Comparison of ENCODE assay signal across 12 cellular contexts in the genomic region with DNA sequence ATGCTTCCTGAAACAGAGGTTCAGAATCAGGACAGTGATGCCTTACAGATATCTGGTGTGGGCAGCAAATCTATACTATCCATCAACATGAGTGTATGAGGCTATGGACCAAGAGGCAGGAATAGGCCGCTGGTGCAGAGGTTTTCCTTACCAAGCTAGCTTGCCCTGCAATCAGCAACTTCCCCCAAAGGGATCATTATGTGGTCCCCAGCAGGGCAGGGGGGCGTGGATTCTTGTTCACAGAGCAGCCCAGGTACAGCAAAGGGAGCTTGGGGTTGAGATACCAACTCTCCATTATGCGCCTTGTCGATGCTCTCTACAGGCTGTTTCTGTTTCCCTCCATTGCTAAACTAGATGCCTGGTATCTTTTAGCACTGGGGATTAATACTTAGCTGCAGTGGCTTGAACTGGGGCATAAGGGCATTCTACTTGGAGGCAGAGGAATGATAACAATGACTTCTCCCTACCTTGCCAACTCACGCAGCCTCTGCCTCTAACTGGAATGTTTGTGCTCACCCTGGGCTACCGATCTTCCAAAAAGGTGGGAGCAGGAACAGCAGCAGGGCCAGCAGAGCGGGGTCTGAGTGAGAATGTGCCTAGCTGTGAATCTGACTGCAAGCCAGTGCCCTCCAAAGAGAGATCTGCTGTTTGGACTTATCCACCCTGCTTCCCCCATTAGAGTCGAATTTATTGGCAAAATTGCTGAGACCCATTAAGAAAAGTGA. TPM values are rescaled to one million over a fixed set of nuclear protein-coding genes. Genes with fewer than 3 reads are reported as not detected.
DNase-seq lines count a peak whose midpoint lies in the region; ATAC-seq and TF ChIP-seq lines count a peak whose summit lies in the region.
"Had no signal": no experiment of that assay in that cellular context is flagged by ENCODE, and none has a peak within 500 bp of the region (broad histone marks: within the 10 kb centered on the region; RNA-seq: fewer than 3 reads in every experiment).

No MANE protein-coding gene starts in this region.

- no peak for DNase-seq in CD14-positive monocyte (ENCODE audit: low spot score)
- DNase-seq in Jurkat, Clone E6-1 (ENCODE audit: low read depth, low spot score), result no peak
- DNase-seq in effector memory CD8-positive, alpha-beta T cell, result no peak
- DNase-seq in neuronal stem cell (ENCODE audit: low spot score), result no peak
- DNase-seq in transverse colon, result no peak
- DNase-seq in UCSD-AML1 (lab: John Stamatoyannopoulos, UW; ENCODE audit: unreplicated experiment), result no peak
- DNase-seq in activated CD8-positive, alpha-beta memory T cell treated with anti-CD3 and anti-CD28 coated beads, Interleukin-2, amount 50 U/mL, for 4 hours, result no peak
- DNase-seq in ecto neural progenitor cell (ENCODE audit: low spot score), result no peak
- DNase-seq: left ventricle myocardium superior, NCI-H2081 had no signal

- ATAC-seq in effector memory CD8-positive, alpha-beta T cell (replicated peaks), result peak; percentile 7

- H2BK15ac ChIP-seq in neuronal stem cell (ENCODE audit: low read length), result peak overlapping the region; percentile 57

- H3K4me2 ChIP-seq in neuronal stem cell (ENCODE audit: insufficient read depth, low read length, poor library complexity, severe bottlenecking), result peak overlapping the region; percentile 81

- H3K4me1 Mint-ChIP-seq in CD14-positive monocyte, result peaks cover 9% of the 10 kb centered on the region
- peaks cover 28% of the 10 kb centered on the region in 2 donors for H3K4me1 Mint-ChIP-seq in effector memory CD8-positive, alpha-beta T cell (ENCODE audit: low read depth in 2 of 2)

- intact Hi-C loops in CD14-positive monocyte (cut with micrococcal nuclease), result no loop called here
- intact Hi-C loops in transverse colon (cut with DNase I; ENCODE audit: low total_unique reads), result no loop called here

- in situ Hi-C loops in transverse colon (cut with MboI; ENCODE audit: low pct_ligation_motif_present in 1 of 4, low pct_unique_long_range_greater_than_20kb in 1 of 4, low sequenced_read_pairs in 3 of 4), result no loop called here

- no peak for TF ChIP-seq POLR2A in transverse colon (IDR thresholded peaks at IDR 0.05)

- H3K4ac ChIP-seq in neuronal stem cell (ENCODE audit: low read length), result no peak overlapping the region

- H2AFZ ChIP-seq in neuronal stem cell (ENCODE audit: low read length), result peak overlapping the region; percentile 61

- H3K27ac ChIP-seq in neuronal stem cell (replicated peaks; ENCODE audit: low read length) (no peak overlapping the region), transverse colon (no peak overlapping the region)

- peak overlapping the region; percentile 74 to 90 for H3K4me3 Mint-ChIP-seq in CD14-positive monocyte
- peak overlapping the region; percentile 80 to 91 for H3K4me3 Mint-ChIP-seq in effector memory CD8-positive, alpha-beta T cell

- H3K36me3 ChIP-seq in neuronal stem cell (replicated peaks in 1 of 2; ENCODE audit: control insufficient read depth in 2 of 2, insufficient read depth in 2 of 2, low read length in 2 of 2) (no peaks in the 10 kb centered on the region), transverse colon (no peaks in the 10 kb centered on the region)

- H3K9me3 ChIP-seq in neuronal stem cell (replicated peaks in 1 of 2; ENCODE audit: control insufficient read depth in 2 of 2, insufficient read depth in 1 of 2, low read depth in 1 of 2, low read length in 2 of 2) (no peaks in the 10 kb centered on the region), transverse colon (no peaks in the 10 kb centered on the region)

- no peak for TF ChIP-seq CTCF in CD14-positive monocyte (IDR thresholded peaks at IDR 0.05)
- no peak for TF ChIP-seq CTCF in transverse colon (IDR thresholded peaks at IDR 0.05)

- no peak overlapping the region for H3K9ac ChIP-seq in neuronal stem cell (ENCODE audit: low read depth, low read length, poor library complexity)

- H3K27ac Mint-ChIP-seq in CD14-positive monocyte, result peak overlapping the region in 1 of 7 donors; percentile 16
- H3K27ac Mint-ChIP-seq in effector memory CD8-positive, alpha-beta T cell, result peak overlapping the region; percentile 56 to 76

- no peak overlapping the region for H2BK12ac ChIP-seq in neuronal stem cell (ENCODE audit: low read length)

- no peak overlapping the region for H4K8ac ChIP-seq in neuronal stem cell (ENCODE audit: low read depth, low read length)

- peak overlapping the region; percentile 20 for H2BK5ac ChIP-seq in neuronal stem cell (ENCODE audit: low read length)

- no CpG with 5 or more reads among the region's 8 CpGs for WGBS in neuronal stem cell (ENCODE audit: extremely low coverage in 2 of 2, insufficient read length in 2 of 2, insufficient replicate concordance in 1 of 2), 2 donors
- 63% methylated on average over 8 of the region's 8 CpGs; no CpG with 5 or more reads in 1 of the 2 donors for WGBS in transverse colon (ENCODE audit: low coverage in 1 of 2), 2 donors

- no peak overlapping the region for H4K91ac ChIP-seq in neuronal stem cell (ENCODE audit: low read depth, low read length, poor library complexity)

- H3K27me3 Mint-ChIP-seq in CD14-positive monocyte (ENCODE audit: low read depth in 3 of 3), result peaks cover 35 to 49% (median 36%) of the 10 kb centered on the region in 3 donors
- peaks cover 16 to 55% of the 10 kb centered on the region in 2 donors for H3K27me3 Mint-ChIP-seq in effector memory CD8-positive, alpha-beta T cell

- no peak overlapping the region for H2BK120ac ChIP-seq in neuronal stem cell (ENCODE audit: low read depth, low read length)

- H3K18ac ChIP-seq in neuronal stem cell (ENCODE audit: low read length), result peak overlapping the region; percentile 91

- H3K36me3 Mint-ChIP-seq in CD14-positive monocyte, result no peaks in the 10 kb centered on the region
- H3K36me3 Mint-ChIP-seq in effector memory CD8-positive, alpha-beta T cell (ENCODE audit: insufficient read depth), result peaks cover 3% of the 10 kb centered on the region

- peak overlapping the region; percentile 49 for H3K4me3 ChIP-seq in Jurkat, Clone E6-1 (ENCODE audit: low read length)
- H3K4me3 ChIP-seq in neuronal stem cell (ENCODE audit: low read length in 2 of 2) (peak overlapping the region in 1 of 2 donors; percentile 73), transverse colon (peak overlapping the region in 2 of 4 donors; percentile 17 to 39)

- H3K4me1 ChIP-seq in neuronal stem cell (ENCODE audit: control insufficient read depth in 2 of 2, insufficient read depth in 1 of 2, low read depth in 1 of 2, low read length in 2 of 2) (peaks cover 0 to 13% of the 10 kb centered on the region in 2 donors), transverse colon (peaks cover 0 to 11% (median 8%) of the 10 kb centered on the region in 4 donors)

- no peak overlapping the region for H3K14ac ChIP-seq in neuronal stem cell (ENCODE audit: low read length)

- peaks cover 0 to 48% (median 10%) of the 10 kb centered on the region in 3 experiments for H3K27me3 ChIP-seq in neuronal stem cell (ENCODE audit: control insufficient read depth in 3 of 3, insufficient read depth in 3 of 3, low read depth in 1 of 3, low read length in 3 of 3)
- peaks cover 47% of the 10 kb centered on the region for H3K27me3 ChIP-seq in transverse colon

- peaks cover 0 to 3% (median 0%) of the 10 kb centered on the region in 7 donors for H3K9me3 Mint-ChIP-seq in CD14-positive monocyte
- H3K9me3 Mint-ChIP-seq in effector memory CD8-positive, alpha-beta T cell, result no peaks in the 10 kb centered on the region

- no peak overlapping the region for H3K23ac ChIP-seq in neuronal stem cell (ENCODE audit: low read depth, low read length, poor library complexity)

- H3K79me1 ChIP-seq in neuronal stem cell (ENCODE audit: low read depth, low read length), result no peaks in the 10 kb centered on the region

- no peak overlapping the region for H2AK5ac ChIP-seq in neuronal stem cell (ENCODE audit: low read depth, low read length)

- TF ChIP-seq EP300 in transverse colon (IDR thresholded peaks at IDR 0.05; ENCODE audit: low read depth), result no peak

RNA-seq across cellular contexts. Expression of a gene that starts 10.3 kb away (rescaled TPM):
- polyA plus RNA-seq in CD14-positive monocyte, result not detected
- polyA plus RNA-seq in Jurkat, Clone E6-1 (2012; ENCODE audit: insufficient read depth, insufficient read length), result 59.0 TPM
- polyA plus RNA-seq in neuronal stem cell (2013, experiment 1 of 2), result not detected
- polyA plus RNA-seq in neuronal stem cell (2013, experiment 2 of 2), result not detected
- total RNA-seq in transverse colon, result not detected
- total RNA-seq: epithelial cell of proximal tubule, ureter had no signal

RNA-seq across cellular contexts. Expression of a gene that starts 12.8 kb away (rescaled TPM):
- polyA plus RNA-seq in CD14-positive monocyte, result not detected
- not detected for polyA plus RNA-seq in Jurkat, Clone E6-1 (2012; ENCODE audit: insufficient read depth, insufficient read length)
- not detected for polyA plus RNA-seq in neuronal stem cell (2013, experiment 1 of 2)
- not detected for polyA plus RNA-seq in neuronal stem cell (2013, experiment 2 of 2)
- total RNA-seq in transverse colon, result not detected
- total RNA-seq: epithelial cell of proximal tubule, left ventricle myocardium superior, ureter had no signal

RNA-seq across cellular contexts. Expression of a gene that starts 38.5 kb away (rescaled TPM):
- not detected for polyA plus RNA-seq in CD14-positive monocyte
- not detected for polyA plus RNA-seq in Jurkat, Clone E6-1 (2012; ENCODE audit: insufficient read depth, insufficient read length)
- polyA plus RNA-seq in neuronal stem cell (2013, experiment 1 of 2), result not detected
- polyA plus RNA-seq in neuronal stem cell (2013, experiment 2 of 2), result not detected
- not detected for total RNA-seq in transverse colon
- total RNA-seq: epithelial cell of proximal tubule, left ventricle myocardium superior, ureter had no signal
